ENCODE assay signal across 1 cellular context in the genomic region with DNA sequence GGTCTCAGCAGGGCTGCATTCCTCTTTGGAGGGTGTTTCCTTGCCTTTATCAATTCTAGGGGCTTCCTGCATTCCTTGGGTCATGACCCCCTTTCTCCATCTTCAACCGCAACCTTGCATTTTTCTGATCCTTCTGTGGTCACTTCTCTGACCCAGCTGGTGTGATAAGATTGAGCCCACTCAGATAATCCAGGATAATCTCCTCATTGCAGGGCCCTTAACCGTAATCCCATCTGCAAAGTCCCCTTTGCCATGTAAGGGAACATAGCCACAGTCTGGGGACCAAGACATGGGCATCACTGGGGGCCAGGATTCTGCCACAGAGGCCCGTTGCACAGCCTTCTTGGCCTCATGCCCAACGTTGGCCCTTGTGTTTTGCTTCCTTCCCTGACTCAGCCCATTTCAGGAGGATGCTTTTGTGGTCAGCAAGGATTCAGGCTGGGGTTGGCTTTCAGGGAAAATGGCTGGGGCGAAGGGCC.
A peak's percentile ranks its signal among the peaks of the same experiment; 100 is the strongest.
TF ChIP-seq lines count a peak whose summit lies in the region.

No MANE protein-coding gene starts in this region.

TF ChIP-seq in K562, 482 proteins besides CTCF, POLR2A, EP300 and RAD21 (continued from another document and continues in another):
- TF ChIP-seq, protein P1, sequence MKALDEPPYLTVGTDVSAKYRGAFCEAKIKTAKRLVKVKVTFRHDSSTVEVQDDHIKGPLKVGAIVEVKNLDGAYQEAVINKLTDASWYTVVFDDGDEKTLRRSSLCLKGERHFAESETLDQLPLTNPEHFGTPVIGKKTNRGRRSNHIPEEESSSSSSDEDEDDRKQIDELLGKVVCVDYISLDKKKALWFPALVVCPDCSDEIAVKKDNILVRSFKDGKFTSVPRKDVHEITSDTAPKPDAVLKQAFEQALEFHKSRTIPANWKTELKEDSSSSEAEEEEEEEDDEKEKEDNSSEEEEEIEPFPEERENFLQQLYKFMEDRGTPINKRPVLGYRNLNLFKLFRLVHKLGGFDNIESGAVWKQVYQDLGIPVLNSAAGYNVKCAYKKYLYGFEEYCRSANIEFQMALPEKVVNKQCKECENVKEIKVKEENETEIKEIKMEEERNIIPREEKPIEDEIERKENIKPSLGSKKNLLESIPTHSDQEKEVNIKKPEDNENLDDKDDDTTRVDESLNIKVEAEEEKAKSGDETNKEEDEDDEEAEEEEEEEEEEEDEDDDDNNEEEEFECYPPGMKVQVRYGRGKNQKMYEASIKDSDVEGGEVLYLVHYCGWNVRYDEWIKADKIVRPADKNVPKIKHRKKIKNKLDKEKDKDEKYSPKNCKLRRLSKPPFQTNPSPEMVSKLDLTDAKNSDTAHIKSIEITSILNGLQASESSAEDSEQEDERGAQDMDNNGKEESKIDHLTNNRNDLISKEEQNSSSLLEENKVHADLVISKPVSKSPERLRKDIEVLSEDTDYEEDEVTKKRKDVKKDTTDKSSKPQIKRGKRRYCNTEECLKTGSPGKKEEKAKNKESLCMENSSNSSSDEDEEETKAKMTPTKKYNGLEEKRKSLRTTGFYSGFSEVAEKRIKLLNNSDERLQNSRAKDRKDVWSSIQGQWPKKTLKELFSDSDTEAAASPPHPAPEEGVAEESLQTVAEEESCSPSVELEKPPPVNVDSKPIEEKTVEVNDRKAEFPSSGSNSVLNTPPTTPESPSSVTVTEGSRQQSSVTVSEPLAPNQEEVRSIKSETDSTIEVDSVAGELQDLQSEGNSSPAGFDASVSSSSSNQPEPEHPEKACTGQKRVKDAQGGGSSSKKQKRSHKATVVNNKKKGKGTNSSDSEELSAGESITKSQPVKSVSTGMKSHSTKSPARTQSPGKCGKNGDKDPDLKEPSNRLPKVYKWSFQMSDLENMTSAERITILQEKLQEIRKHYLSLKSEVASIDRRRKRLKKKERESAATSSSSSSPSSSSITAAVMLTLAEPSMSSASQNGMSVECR (CRISPR knock-in tag; IDR thresholded peaks at IDR 0.05) = no peak
- no peak for TF ChIP-seq CBX5 (IDR thresholded peaks at IDR 0.05; ENCODE audit: borderline replicate concordance, low read depth)
- peak; percentile 99 for TF ChIP-seq CBFB (CRISPR knock-in tag; IDR thresholded peaks at IDR 0.05)
- TF ChIP-seq, protein P2, sequence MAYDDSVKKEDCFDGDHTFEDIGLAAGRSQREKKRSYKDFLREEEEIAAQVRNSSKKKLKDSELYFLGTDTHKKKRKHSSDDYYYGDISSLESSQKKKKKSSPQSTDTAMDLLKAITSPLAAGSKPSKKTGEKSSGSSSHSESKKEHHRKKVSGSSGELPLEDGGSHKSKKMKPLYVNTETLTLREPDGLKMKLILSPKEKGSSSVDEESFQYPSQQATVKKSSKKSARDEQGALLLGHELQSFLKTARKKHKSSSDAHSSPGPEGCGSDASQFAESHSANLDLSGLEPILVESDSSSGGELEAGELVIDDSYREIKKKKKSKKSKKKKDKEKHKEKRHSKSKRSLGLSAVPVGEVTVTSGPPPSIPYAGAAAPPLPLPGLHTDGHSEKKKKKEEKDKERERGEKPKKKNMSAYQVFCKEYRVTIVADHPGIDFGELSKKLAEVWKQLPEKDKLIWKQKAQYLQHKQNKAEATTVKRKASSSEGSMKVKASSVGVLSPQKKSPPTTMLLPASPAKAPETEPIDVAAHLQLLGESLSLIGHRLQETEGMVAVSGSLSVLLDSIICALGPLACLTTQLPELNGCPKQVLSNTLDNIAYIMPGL (CRISPR knock-in tag; IDR thresholded peaks at IDR 0.05) = no peak
- no peak; the same call in 1 of the 2 replicates for TF ChIP-seq ZNF23 (CRISPR knock-in tag; IDR thresholded peaks at IDR 0.05)
- TF ChIP-seq, protein P3, sequence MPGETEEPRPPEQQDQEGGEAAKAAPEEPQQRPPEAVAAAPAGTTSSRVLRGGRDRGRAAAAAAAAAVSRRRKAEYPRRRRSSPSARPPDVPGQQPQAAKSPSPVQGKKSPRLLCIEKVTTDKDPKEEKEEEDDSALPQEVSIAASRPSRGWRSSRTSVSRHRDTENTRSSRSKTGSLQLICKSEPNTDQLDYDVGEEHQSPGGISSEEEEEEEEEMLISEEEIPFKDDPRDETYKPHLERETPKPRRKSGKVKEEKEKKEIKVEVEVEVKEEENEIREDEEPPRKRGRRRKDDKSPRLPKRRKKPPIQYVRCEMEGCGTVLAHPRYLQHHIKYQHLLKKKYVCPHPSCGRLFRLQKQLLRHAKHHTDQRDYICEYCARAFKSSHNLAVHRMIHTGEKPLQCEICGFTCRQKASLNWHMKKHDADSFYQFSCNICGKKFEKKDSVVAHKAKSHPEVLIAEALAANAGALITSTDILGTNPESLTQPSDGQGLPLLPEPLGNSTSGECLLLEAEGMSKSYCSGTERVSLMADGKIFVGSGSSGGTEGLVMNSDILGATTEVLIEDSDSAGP (CRISPR knock-in tag; IDR thresholded peaks at IDR 0.05) = no peak
- no peak for TF ChIP-seq HCFC1 (IDR thresholded peaks at IDR 0.05; ENCODE audit: low read depth, low read length)
- TF ChIP-seq HSF4 (CRISPR knock-in tag; IDR thresholded peaks at IDR 0.05; ENCODE audit: borderline replicate concordance) = no peak
- TF ChIP-seq ZNF778 (CRISPR knock-in tag; IDR thresholded peaks at IDR 0.05) = no peak
- TF ChIP-seq NFATC3 (IDR thresholded peaks at IDR 0.05) = no peak
- peak; percentile 90 for TF ChIP-seq HMG20A (CRISPR knock-in tag; conservative IDR thresholded peaks at IDR 0.05)
- no peak for TF ChIP-seq ZSCAN32 (CRISPR knock-in tag; IDR thresholded peaks at IDR 0.05)
- TF ChIP-seq FOXJ3 (CRISPR knock-in tag; IDR thresholded peaks at IDR 0.05) = no peak
- TF ChIP-seq GTF2F1 (IDR thresholded peaks at IDR 0.05; ENCODE audit: low read depth, low read length) = no peak
- peak; percentile 71; the same call in 1 of the 2 replicates for TF ChIP-seq ZNF197 (CRISPR knock-in tag; IDR thresholded peaks at IDR 0.05; ENCODE audit: low read depth)
- TF ChIP-seq NUFIP1 (IDR thresholded peaks at IDR 0.05; ENCODE audit: partially characterized antibody) = no peak
- TF ChIP-seq, protein P4, sequence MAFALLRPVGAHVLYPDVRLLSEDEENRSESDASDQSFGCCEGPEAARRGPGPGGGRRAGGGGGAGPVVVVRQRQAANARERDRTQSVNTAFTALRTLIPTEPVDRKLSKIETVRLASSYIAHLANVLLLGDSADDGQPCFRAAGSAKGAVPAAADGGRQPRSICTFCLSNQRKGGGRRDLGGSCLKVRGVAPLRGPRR (CRISPR knock-in tag; IDR thresholded peaks at IDR 0.05) = 0 out of 2 replicates have a peak, but pooled peaks have one; percentile 37
- peak; percentile 17; the same call in 1 of the 2 replicates for TF ChIP-seq FOXK1 (CRISPR knock-in tag; IDR thresholded peaks at IDR 0.05; ENCODE audit: borderline replicate concordance)
- TF ChIP-seq ARID1B (IDR thresholded peaks at IDR 0.05) = peak; percentile 96
- TF ChIP-seq KDM1A (IDR thresholded peaks at IDR 0.05) = peak; percentile 99
- TF ChIP-seq NR1H2 (CRISPR knock-in tag; IDR thresholded peaks at IDR 0.05) = no peak
- no peak for TF ChIP-seq ZZZ3 (IDR thresholded peaks at IDR 0.05)
- TF ChIP-seq ZC3H4 (CRISPR knock-in tag; IDR thresholded peaks at IDR 0.05; ENCODE audit: borderline replicate concordance) = no peak
- no peak for TF ChIP-seq ADNP (tag; IDR thresholded peaks at IDR 0.05)
- TF ChIP-seq, protein P5, sequence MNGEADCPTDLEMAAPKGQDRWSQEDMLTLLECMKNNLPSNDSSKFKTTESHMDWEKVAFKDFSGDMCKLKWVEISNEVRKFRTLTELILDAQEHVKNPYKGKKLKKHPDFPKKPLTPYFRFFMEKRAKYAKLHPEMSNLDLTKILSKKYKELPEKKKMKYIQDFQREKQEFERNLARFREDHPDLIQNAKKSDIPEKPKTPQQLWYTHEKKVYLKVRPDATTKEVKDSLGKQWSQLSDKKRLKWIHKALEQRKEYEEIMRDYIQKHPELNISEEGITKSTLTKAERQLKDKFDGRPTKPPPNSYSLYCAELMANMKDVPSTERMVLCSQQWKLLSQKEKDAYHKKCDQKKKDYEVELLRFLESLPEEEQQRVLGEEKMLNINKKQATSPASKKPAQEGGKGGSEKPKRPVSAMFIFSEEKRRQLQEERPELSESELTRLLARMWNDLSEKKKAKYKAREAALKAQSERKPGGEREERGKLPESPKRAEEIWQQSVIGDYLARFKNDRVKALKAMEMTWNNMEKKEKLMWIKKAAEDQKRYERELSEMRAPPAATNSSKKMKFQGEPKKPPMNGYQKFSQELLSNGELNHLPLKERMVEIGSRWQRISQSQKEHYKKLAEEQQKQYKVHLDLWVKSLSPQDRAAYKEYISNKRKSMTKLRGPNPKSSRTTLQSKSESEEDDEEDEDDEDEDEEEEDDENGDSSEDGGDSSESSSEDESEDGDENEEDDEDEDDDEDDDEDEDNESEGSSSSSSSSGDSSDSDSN (IDR thresholded peaks at IDR 0.05; ENCODE audit: borderline replicate concordance in 1 of 2, low read depth in 2 of 2, low read length in 2 of 2) = no peak
- TF ChIP-seq ZNF253 (CRISPR knock-in tag; conservative IDR thresholded peaks at IDR 0.05) = no peak
- no peak for TF ChIP-seq KDM4B (IDR thresholded peaks at IDR 0.05; ENCODE audit: borderline replicate concordance in 2 of 2, low read depth in 1 of 2)
- no peak for TF ChIP-seq POLR2B (IDR thresholded peaks at IDR 0.05; ENCODE audit: low read depth, partially characterized antibody)
- no peak for TF ChIP-seq ZNF780A (CRISPR knock-in tag; IDR thresholded peaks at IDR 0.05)
- TF ChIP-seq, protein P6, sequence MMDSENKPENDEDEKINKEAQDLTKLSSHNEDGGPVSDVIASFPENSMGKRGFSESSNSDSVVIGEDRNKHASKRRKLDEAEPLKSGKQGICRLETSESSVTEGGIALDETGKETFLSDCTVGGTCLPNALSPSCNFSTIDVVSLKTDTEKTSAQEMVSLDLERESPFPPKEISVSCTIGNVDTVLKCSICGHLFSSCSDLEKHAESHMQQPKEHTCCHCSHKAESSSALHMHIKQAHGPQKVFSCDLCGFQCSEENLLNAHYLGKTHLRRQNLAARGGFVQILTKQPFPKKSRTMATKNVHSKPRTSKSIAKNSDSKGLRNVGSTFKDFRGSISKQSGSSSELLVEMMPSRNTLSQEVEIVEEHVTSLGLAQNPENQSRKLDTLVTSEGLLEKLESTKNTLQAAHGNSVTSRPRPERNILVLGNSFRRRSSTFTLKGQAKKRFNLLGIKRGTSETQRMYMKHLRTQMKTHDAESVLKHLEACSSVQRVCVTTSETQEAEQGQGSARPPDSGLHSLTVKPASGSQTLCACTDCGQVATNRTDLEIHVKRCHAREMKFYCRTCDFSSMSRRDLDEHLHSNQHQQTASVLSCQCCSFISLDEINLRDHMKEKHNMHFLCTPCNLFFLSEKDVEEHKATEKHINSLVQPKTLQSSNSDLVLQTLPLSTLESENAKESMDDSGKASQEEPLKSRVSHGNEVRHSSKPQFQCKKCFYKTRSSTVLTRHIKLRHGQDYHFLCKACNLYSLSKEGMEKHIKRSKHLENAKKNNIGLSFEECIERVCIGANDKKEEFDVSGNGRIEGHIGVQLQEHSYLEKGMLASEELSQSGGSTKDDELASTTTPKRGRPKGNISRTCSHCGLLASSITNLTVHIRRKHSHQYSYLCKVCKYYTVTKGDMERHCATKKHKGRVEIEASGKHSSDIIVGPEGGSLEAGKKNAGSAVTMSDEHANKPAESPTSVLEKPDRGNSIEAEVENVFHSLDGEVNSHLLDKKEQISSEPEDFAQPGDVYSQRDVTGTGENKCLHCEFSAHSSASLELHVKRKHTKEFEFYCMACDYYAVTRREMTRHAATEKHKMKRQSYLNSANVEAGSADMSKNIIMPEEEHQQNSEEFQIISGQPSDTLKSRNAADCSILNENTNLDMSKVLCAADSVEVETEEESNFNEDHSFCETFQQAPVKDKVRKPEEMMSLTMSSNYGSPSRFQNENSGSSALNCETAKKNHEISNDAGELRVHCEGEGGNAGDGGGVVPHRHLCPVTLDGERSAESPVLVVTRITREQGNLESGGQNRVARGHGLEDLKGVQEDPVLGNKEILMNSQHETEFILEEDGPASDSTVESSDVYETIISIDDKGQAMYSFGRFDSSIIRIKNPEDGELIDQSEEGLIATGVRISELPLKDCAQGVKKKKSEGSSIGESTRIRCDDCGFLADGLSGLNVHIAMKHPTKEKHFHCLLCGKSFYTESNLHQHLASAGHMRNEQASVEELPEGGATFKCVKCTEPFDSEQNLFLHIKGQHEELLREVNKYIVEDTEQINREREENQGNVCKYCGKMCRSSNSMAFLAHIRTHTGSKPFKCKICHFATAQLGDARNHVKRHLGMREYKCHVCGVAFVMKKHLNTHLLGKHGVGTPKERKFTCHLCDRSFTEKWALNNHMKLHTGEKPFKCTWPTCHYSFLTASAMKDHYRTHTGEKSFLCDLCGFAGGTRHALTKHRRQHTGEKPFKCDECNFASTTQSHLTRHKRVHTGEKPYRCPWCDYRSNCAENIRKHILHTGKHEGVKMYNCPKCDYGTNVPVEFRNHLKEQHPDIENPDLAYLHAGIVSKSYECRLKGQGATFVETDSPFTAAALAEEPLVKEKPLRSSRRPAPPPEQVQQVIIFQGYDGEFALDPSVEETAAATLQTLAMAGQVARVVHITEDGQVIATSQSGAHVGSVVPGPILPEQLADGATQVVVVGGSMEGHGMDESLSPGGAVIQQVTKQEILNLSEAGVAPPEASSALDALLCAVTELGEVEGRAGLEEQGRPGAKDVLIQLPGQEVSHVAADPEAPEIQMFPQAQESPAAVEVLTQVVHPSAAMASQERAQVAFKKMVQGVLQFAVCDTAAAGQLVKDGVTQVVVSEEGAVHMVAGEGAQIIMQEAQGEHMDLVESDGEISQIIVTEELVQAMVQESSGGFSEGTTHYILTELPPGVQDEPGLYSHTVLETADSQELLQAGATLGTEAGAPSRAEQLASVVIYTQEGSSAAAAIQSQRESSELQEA (IDR thresholded peaks at IDR 0.05; ENCODE audit: low read depth) = no peak
- no peak for TF ChIP-seq ZNF282 (CRISPR knock-in tag; IDR thresholded peaks at IDR 0.05)
- TF ChIP-seq CSDE1 (IDR thresholded peaks at IDR 0.05) = no peak
- TF ChIP-seq, protein P7, sequence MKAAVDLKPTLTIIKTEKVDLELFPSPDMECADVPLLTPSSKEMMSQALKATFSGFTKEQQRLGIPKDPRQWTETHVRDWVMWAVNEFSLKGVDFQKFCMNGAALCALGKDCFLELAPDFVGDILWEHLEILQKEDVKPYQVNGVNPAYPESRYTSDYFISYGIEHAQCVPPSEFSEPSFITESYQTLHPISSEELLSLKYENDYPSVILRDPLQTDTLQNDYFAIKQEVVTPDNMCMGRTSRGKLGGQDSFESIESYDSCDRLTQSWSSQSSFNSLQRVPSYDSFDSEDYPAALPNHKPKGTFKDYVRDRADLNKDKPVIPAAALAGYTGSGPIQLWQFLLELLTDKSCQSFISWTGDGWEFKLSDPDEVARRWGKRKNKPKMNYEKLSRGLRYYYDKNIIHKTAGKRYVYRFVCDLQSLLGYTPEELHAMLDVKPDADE (conservative IDR thresholded peaks at IDR 0.05; ENCODE audit: control insufficient read depth, low read depth, low read length) = peak; percentile 55; the same call in 1 of the 2 replicates
- TF ChIP-seq CHD4 (IDR thresholded peaks at IDR 0.05; ENCODE audit: insufficient read depth, insufficient replicate concordance, low read depth, low read length, poor library complexity, severe bottlenecking) = no peak
